2 cellular contexts compared by ENCODE assay signal in genomic region chr3:180770639-180771038, GRCh38.
TF ChIP-seq lines count a peak whose summit lies in the region.

No MANE protein-coding gene starts in this region.

TF ChIP-seq in HepG2, 621 proteins besides CTCF, POLR2A, EP300 and RAD21 (continued from another document):
- peak; percentile 91 for TF ChIP-seq ATF7 (IDR thresholded peaks at IDR 0.05)
- TF ChIP-seq ATF7 (CRISPR knock-in tag; IDR thresholded peaks at IDR 0.05), result no peak
- no peak for TF ChIP-seq CEBPB (IDR thresholded peaks at IDR 0.05; ENCODE audit: borderline replicate concordance, low read depth, low read length)

TF ChIP-seq in GM12878, 131 proteins besides CTCF, POLR2A, EP300 and RAD21 (continued from another document):
- TF ChIP-seq ATF7 (IDR thresholded peaks at IDR 0.05; ENCODE audit: low read depth), result 0 out of 2 replicates have a peak, but pooled peaks have one; percentile 24
TF ChIP-seq in GM12878: peak in this region for 1.
